11 cellular contexts compared by ENCODE assay signal in the genomic region with DNA sequence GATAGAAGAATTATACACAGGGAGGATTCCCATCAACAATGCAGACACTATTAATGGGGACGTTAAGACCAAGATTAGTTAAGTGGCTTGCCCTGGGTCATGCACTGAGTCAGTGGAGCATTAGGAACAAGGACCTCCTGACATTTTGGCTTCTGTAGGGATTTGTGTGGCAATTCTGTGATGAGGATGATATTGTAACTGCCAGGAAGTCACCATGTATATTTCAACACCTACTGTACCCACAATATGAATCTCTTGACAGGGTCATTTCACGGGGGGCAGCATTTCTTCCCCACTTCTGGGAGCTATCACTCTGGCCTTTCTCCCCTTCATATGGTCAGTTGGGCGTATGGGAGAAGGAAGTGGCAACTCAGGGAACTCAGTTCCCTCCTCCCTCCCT.
"Had no signal": no experiment of that assay in that cellular context is flagged by ENCODE, and none has a peak within 500 bp of the region (broad histone marks: within the 10 kb centered on the region; RNA-seq: fewer than 3 reads in every experiment).

No MANE protein-coding gene starts in this region.

- H3K4me1 ChIP-seq: breast epithelium had no signal

- H3K36me3 ChIP-seq: breast epithelium had no signal

- H3K27ac Mint-ChIP-seq: activated CD4-positive, alpha-beta memory T cell treated with anti-CD3 and anti-CD28 coated beads, Interleukin-2, amount 10 ng/mL, durations not matched to agents 7 days and 5 days had no signal

- ATAC-seq: foreskin keratinocyte, left colon had no signal

- H3K4me3 Mint-ChIP-seq: activated CD4-positive, alpha-beta memory T cell treated with anti-CD3 and anti-CD28 coated beads, Interleukin-2, amount 10 ng/mL, durations not matched to agents 7 days and 5 days had no signal

- H3K9me3 ChIP-seq: breast epithelium had no signal

- H3K27me3 ChIP-seq: breast epithelium had no signal

- FAIRE-seq: urothelium cell line had no signal

- DNase-seq: activated CD4-positive, alpha-beta memory T cell treated with anti-CD3 and anti-CD28 coated beads, Interleukin-2, amount 10 ng/mL, durations not matched to agents 7 days and 5 days; activated CD8-positive, alpha-beta memory T cell treated with anti-CD3 and anti-CD28 coated beads, Interleukin-2, amount 50 U/mL, for 48 hours; aorta; dermis blood vessel endothelial cell; erythroblast; foreskin keratinocyte; head of caudate nucleus; left colon; stimulated activated CD4-positive, alpha-beta T cell treated with anti-CD3 and anti-CD28 coated beads, Interleukin-4, amount 100 ng/mL, for 1 hour had no signal

- H3K27me3 Mint-ChIP-seq: activated CD4-positive, alpha-beta memory T cell treated with anti-CD3 and anti-CD28 coated beads, Interleukin-2, amount 10 ng/mL, durations not matched to agents 7 days and 5 days had no signal

- H3K27ac ChIP-seq: breast epithelium, foreskin keratinocyte had no signal

- H3K9me3 Mint-ChIP-seq: activated CD4-positive, alpha-beta memory T cell treated with anti-CD3 and anti-CD28 coated beads, Interleukin-2, amount 10 ng/mL, durations not matched to agents 7 days and 5 days had no signal

- H3K4me3 ChIP-seq: breast epithelium had no signal
